Comparison of ENCODE assay signal across 11 cellular contexts in the genomic region with DNA sequence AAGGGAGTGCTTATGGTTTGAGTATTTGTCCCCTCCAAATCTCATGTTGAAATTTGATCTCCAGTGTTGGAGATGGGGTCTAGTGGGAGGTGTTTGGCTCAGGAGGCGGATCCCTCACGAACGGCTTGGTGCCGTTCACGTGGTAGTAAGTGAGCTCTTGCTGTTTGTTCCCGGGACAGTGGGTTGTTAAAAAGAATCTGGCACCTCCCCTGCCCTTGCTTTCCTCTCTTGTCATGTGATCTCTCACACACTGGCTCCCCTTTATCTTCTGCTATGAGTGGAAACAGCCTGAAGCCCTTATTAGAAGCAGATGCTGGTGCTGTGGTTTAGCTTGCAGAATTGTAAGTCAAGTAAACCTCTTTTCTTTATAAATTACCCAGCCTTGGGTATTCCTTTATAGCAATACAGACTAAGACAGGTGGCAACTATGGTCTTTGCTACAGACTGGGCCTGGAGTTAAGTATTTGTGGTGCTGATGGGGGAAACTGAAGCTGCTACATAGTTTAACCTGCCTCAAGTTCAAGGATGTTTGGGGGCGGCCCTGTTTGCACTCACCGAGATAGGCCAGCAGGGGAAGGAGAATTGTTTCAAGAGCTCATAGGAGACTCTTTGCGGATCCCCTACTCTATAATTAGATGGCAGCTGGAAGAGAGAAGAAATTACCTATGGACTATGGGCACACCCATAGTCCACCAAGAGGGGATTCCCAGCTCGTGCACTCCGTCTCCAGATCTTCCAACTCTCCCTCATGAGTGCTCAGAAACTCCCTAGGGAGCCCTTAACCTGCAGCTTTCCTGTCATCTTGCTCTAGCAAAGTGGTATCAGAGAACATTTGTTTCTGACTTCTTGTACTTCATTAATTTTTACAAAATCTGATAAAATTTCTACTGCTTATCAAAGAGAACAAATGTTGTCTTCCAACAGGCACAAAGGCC.
DNase-seq lines count a peak whose midpoint lies in the region; ATAC-seq, FAIRE-seq and TF ChIP-seq lines count a peak whose summit lies in the region.
"Had no signal": no experiment of that assay in that cellular context is flagged by ENCODE, and none has a peak within 500 bp of the region (broad histone marks: within the 10 kb centered on the region; RNA-seq: fewer than 3 reads in every experiment).

No MANE protein-coding gene starts in this region.

- no peak overlapping the region for H2BK120ac ChIP-seq in mesenchymal stem cell (ENCODE audit: low read depth, low read length)

- no peaks in the 10 kb centered on the region for H3K36me3 ChIP-seq in left ventricle myocardium inferior
- no peaks in the 10 kb centered on the region for H3K36me3 ChIP-seq in mesenchymal stem cell (ENCODE audit: control insufficient read depth in 1 of 2, insufficient read depth in 2 of 2, low read depth in 1 of 2, low read length in 2 of 2)

- H3K27me3 ChIP-seq in left ventricle myocardium inferior (ENCODE audit: low read depth), result no peaks in the 10 kb centered on the region
- H3K27me3 ChIP-seq in mesenchymal stem cell (ENCODE audit: control insufficient read depth in 1 of 2, insufficient read depth in 1 of 2, low read length in 2 of 2), result no peaks in the 10 kb centered on the region

- H3K27ac ChIP-seq in left ventricle myocardium inferior (replicated peaks), result no peak overlapping the region
- H3K27ac ChIP-seq in mesenchymal stem cell (ENCODE audit: low read length, poor library complexity, severe bottlenecking), result no peak overlapping the region

- peaks cover 2% of the 10 kb centered on the region for H3K4me1 ChIP-seq in left ventricle myocardium inferior
- no peaks in the 10 kb centered on the region for H3K4me1 ChIP-seq in mesenchymal stem cell (ENCODE audit: control insufficient read depth, insufficient read depth, low read depth, low read length)

- H2BK15ac ChIP-seq in mesenchymal stem cell (ENCODE audit: low read depth, poor library complexity, severe bottlenecking), result no peak overlapping the region

- ATAC-seq in left ventricle myocardium superior (peak; percentile 80), HG02798 (IDR thresholded peaks at IDR 0.05; ENCODE audit: poor library complexity, unreplicated experiment) (no peak)

- H3K9me3 ChIP-seq in left ventricle myocardium inferior (replicated peaks) (no peaks in the 10 kb centered on the region), mesenchymal stem cell (ENCODE audit: control insufficient read depth, low read length) (peaks cover 3% of the 10 kb centered on the region)

- WGBS in mesenchymal stem cell, result 19% methylated on average over 10 of the region's 11 CpGs

- TF ChIP-seq CTCF in left ventricle myocardium inferior (IDR thresholded peaks at IDR 0.05; ENCODE audit: borderline replicate concordance), result no peak

- H2BK5ac ChIP-seq in mesenchymal stem cell (ENCODE audit: low read depth, low read length, poor library complexity, severe bottlenecking), result no peak overlapping the region

- no peak overlapping the region for H3K4ac ChIP-seq in mesenchymal stem cell (ENCODE audit: low read depth in 1 of 2, low read length in 2 of 2)

- H3K4me3 ChIP-seq in left ventricle myocardium inferior, result no peak overlapping the region
- no peak overlapping the region for H3K4me3 ChIP-seq in mesenchymal stem cell (ENCODE audit: insufficient read depth in 1 of 2, low read depth in 1 of 2, low read length in 2 of 2)

- H2BK12ac ChIP-seq in mesenchymal stem cell (ENCODE audit: low read length in 2 of 2), result no peak overlapping the region

- no peak overlapping the region for H2AK5ac ChIP-seq in mesenchymal stem cell (ENCODE audit: low read length, severe bottlenecking)

- no peaks in the 10 kb centered on the region for H3K79me1 ChIP-seq in mesenchymal stem cell (replicated peaks; ENCODE audit: low read length, poor library complexity, severe bottlenecking)

- no peak overlapping the region for H3K14ac ChIP-seq in mesenchymal stem cell (ENCODE audit: low read length in 2 of 2)

- no peak for FAIRE-seq in urothelium cell line (lab: Jason Lieb, UNC)

- H3K9ac ChIP-seq in mesenchymal stem cell (ENCODE audit: low read length), result no peak overlapping the region

- no peak overlapping the region for H3K4me2 ChIP-seq in mesenchymal stem cell (ENCODE audit: low read length, poor library complexity, severe bottlenecking)

- no peak overlapping the region for H2AFZ ChIP-seq in mesenchymal stem cell (ENCODE audit: low read depth, low read length)

- intact Hi-C loops in left ventricle myocardium superior (cut with micrococcal nuclease), result no loop called here
- intact Hi-C loops in left ventricle myocardium inferior (cut with micrococcal nuclease), result no loop called here

- H4K8ac ChIP-seq in mesenchymal stem cell (ENCODE audit: low read length), result no peak overlapping the region

- no peak overlapping the region for H3K18ac ChIP-seq in mesenchymal stem cell (ENCODE audit: low read depth in 1 of 2, low read length in 2 of 2)

- no peak for DNase-seq in left ventricle myocardium superior
- no peak for DNase-seq in left ventricle myocardium inferior
- peak; percentile 72 for DNase-seq in NCI-H2227 (lab: John Stamatoyannopoulos, UW; ENCODE audit: unreplicated experiment)
- DNase-seq in fibroblast of peridontal ligament (ENCODE audit: extremely low read depth), result peak; percentile 14
- DNase-seq in urothelium cell line (ENCODE audit: low spot score), result no peak
- DNase-seq in mesenchymal stem cell, result no peak
- DNase-seq in T-helper 1 cell, result no peak
- DNase-seq: ACHN; activated CD4-positive, alpha-beta T cell treated with anti-CD3 and anti-CD28 coated beads, Interleukin-2, amount 10 ng/mL, durations not matched to agents 24 days and 14 days; NCI-H2029 treated with DMSO at 0.1 percent for 48 hours had no signal

- H3K23ac ChIP-seq in mesenchymal stem cell (ENCODE audit: low read length in 2 of 2), result no peak overlapping the region

- no peak overlapping the region for H4K91ac ChIP-seq in mesenchymal stem cell (ENCODE audit: low read length)

Comparison
In these comparisons a context has a peak if more than half of its experiments do, and no peak if none do; other contexts are left out.
1. DNase-seq: peak in NCI-H2227 (single experiment) and fibroblast of peridontal ligament (single experiment); none in left ventricle myocardium superior (single experiment), left ventricle myocardium inferior (single experiment), urothelium cell line (single experiment), mesenchymal stem cell (single experiment) and T-helper 1 cell (0 of 5).